24 cellular contexts compared by ENCODE assay signal in genomic region chr13:101467415-101467814, GRCh38. TPM values are rescaled to one million over a fixed set of nuclear protein-coding genes. Genes with fewer than 3 reads are reported as not detected.
DNase-seq lines count a peak whose midpoint lies in the region; ATAC-seq and TF ChIP-seq lines count a peak whose summit lies in the region.
"Had no signal": no experiment of that assay in that cellular context is flagged by ENCODE, and none has a peak within 500 bp of the region (broad histone marks: within the 10 kb centered on the region; RNA-seq: fewer than 3 reads in every experiment).

No MANE protein-coding gene starts in this region.

- H3K4me1 ChIP-seq in ACC112 (ENCODE audit: control insufficient read depth, insufficient read depth, low read length, unreplicated experiment): peaks cover 28% of the 10 kb centered on the region
- no peaks in the 10 kb centered on the region; the same call in 1 of the 2 replicates for H3K4me1 ChIP-seq in Panc1 (ENCODE audit: control insufficient read depth, insufficient read depth, low read length)
- peaks cover 29% of the 10 kb centered on the region for H3K4me1 ChIP-seq in osteoblast (ENCODE audit: insufficient read depth, low read length)
- H3K4me1 ChIP-seq in thoracic aorta (ENCODE audit: control insufficient read depth in 1 of 2, low read depth in 2 of 2): peaks cover 8 to 44% of the 10 kb centered on the region in 2 donors
- H3K4me1 ChIP-seq in right atrium auricular region: no peaks in the 10 kb centered on the region
- H3K4me1 ChIP-seq: BE2C; BLaER1 treated with 17β-estradiol and CSF1 and Interleukin-3, amounts not matched to agents 10 nM and 100 nM; HAP-1 had no signal

- ATAC-seq in Panc1 (no peak), thoracic aorta (ENCODE audit: insufficient number of reproducible peaks, low FRiP score, low read depth) (no peak), HG03378 (IDR thresholded peaks at IDR 0.05; ENCODE audit: unreplicated experiment) (no peak)
- ATAC-seq: GM12878 had no signal

- intact Hi-C loops in Panc1 (cut with micrococcal nuclease; ENCODE audit: unreplicated experiment): no loop called here

- POLR2A ChIA-PET in Panc1 (lab: Charles Lee): interaction anchor here (0.6 kb wide), 1 partner anchor 381 kb away, joined by 5 read pairs; no protein-coding TSS in a partner anchor

- 0 out of 2 replicates have a peak, but pooled peaks cover 4% of the 10 kb centered on the region for H3K36me3 ChIP-seq in ACC112 (ENCODE audit: insufficient read depth, low read length)
- no peaks in the 10 kb centered on the region for H3K36me3 ChIP-seq in Panc1 (ENCODE audit: control insufficient read depth, insufficient read depth, low read length)
- H3K36me3 ChIP-seq in osteoblast (ENCODE audit: insufficient read depth, low read length): no peaks in the 10 kb centered on the region
- H3K36me3 ChIP-seq in thoracic aorta: no peaks in the 10 kb centered on the region
- H3K36me3 ChIP-seq in right atrium auricular region: no peaks in the 10 kb centered on the region
- H3K36me3 ChIP-seq: BE2C; BLaER1 treated with 17β-estradiol and CSF1 and Interleukin-3, amounts not matched to agents 10 nM and 100 nM; HAP-1 had no signal

- H4K20me1 ChIP-seq in osteoblast (ENCODE audit: insufficient read depth, low read length): peaks cover 7% of the 10 kb centered on the region
- H4K20me1 ChIP-seq: BLaER1 treated with 17β-estradiol and CSF1 and Interleukin-3, amounts not matched to agents 10 nM and 100 nM had no signal

- no peaks in the 10 kb centered on the region for H3K9me3 ChIP-seq in Panc1 (ENCODE audit: control insufficient read depth, insufficient read depth, low read depth, low read length)
- H3K9me3 ChIP-seq in osteoblast (ENCODE audit: low read depth, low read length): no peaks in the 10 kb centered on the region
- no peaks in the 10 kb centered on the region for H3K9me3 ChIP-seq in thoracic aorta
- no peaks in the 10 kb centered on the region for H3K9me3 ChIP-seq in right atrium auricular region
- H3K9me3 ChIP-seq: BE2C; BLaER1 treated with 17β-estradiol and CSF1 and Interleukin-3, amounts not matched to agents 10 nM and 100 nM; HAP-1 had no signal

- DNase-seq in Panc1 (ENCODE audit: low read depth, low spot score) (no peak), osteoblast (ENCODE audit: insufficient read length, low spot score, missing footprints) (no peak), thoracic aorta (ENCODE audit: low spot score) (no peak), SKM-1 (lab: John Stamatoyannopoulos, UW; ENCODE audit: unreplicated experiment) (no peak), right atrium auricular region (ENCODE audit: low spot score) (no peak)
- DNase-seq in activated CD4-positive, alpha-beta T cell treated with anti-CD3 and anti-CD28 coated beads, Interleukin-2, amount 50 U/mL, for 48 hours: no peak
- DNase-seq: ACHN; AML-193; BE2C; CD4-positive, alpha-beta T cell; CD8-positive, alpha-beta memory T cell; DMS 273 treated with DMSO at 0.1 percent for 48 hours; DMS79; EL; GDM1; GOT3; HFFc6 had no signal

- H3K79me2 ChIP-seq in ACC112 (ENCODE audit: control insufficient read depth, insufficient read depth, low read length, unreplicated experiment): peaks cover 54% of the 10 kb centered on the region
- H3K79me2 ChIP-seq in osteoblast (ENCODE audit: insufficient read depth, low read length): peaks cover 93% of the 10 kb centered on the region

- H3K27ac ChIP-seq in ACC112 (ENCODE audit: low read depth, low read length): no peak overlapping the region
- H3K27ac ChIP-seq in Panc1 (ENCODE audit: low read length): peak overlapping the region; percentile 73
- no peak overlapping the region for H3K27ac ChIP-seq in osteoblast (ENCODE audit: low read depth, low read length)
- H3K27ac ChIP-seq in thoracic aorta: peak overlapping the region; percentile 54 to 55
- no peak overlapping the region for H3K27ac ChIP-seq in right atrium auricular region
- H3K27ac ChIP-seq: 22Rv1; BLaER1 treated with 17β-estradiol and CSF1 and Interleukin-3, amounts not matched to agents 10 nM and 100 nM had no signal

- in situ Hi-C loops in Panc1 (cut with HindIII; ENCODE audit: low pct_unique_long_range_greater_than_20kb, low sequenced_read_pairs): no loop called here

- BruUV-seq in Panc1 (replicated peaks; lab: Mats Ljungman, UMichigan): no TSS peak

- peak overlapping the region; percentile 41 for H3K4me2 ChIP-seq in osteoblast (ENCODE audit: insufficient read depth, low read length)
- H3K4me2 ChIP-seq: BLaER1 treated with 17β-estradiol and CSF1 and Interleukin-3, amounts not matched to agents 10 nM and 100 nM had no signal

- peak overlapping the region; percentile 11; the same call in 1 of the 2 replicates for H3K4me3 ChIP-seq in ACC112 (ENCODE audit: low read depth, low read length)
- peak overlapping the region in 1 of 2 experiments; percentile 27; a peak in 2 of 4 replicates for H3K4me3 ChIP-seq in Panc1 (ENCODE audit: low read depth in 2 of 2, low read length in 2 of 2)
- H3K4me3 ChIP-seq in osteoblast (ENCODE audit: insufficient read depth, low read length): no peak overlapping the region
- H3K4me3 ChIP-seq in thoracic aorta: peak overlapping the region; percentile 54
- no peak overlapping the region for H3K4me3 ChIP-seq in right atrium auricular region
- H3K4me3 ChIP-seq: BLaER1 treated with 17β-estradiol and CSF1 and Interleukin-3, amounts not matched to agents 10 nM and 100 nM; GM12878; HAP-1 had no signal

- TF ChIP-seq CTCF in Panc1 (IDR thresholded peaks at IDR 0.05) (no peak), osteoblast (IDR thresholded peaks at IDR 0.05; ENCODE audit: extremely low read depth, low read depth, low read length) (no peak), thoracic aorta (IDR thresholded peaks at IDR 0.05) (no peak), right atrium auricular region (IDR thresholded peaks at IDR 0.05) (no peak)

- CTCF ChIA-PET in Panc1 (lab: Charles Lee): no interaction called here

- H2AFZ ChIP-seq in ACC112 (ENCODE audit: low read length, unreplicated experiment) (no peak overlapping the region), osteoblast (ENCODE audit: low read length) (no peak overlapping the region)

- H3K27me3 ChIP-seq in ACC112 (ENCODE audit: insufficient read depth, low read length) (no peaks in the 10 kb centered on the region), Panc1 (ENCODE audit: control insufficient read depth, insufficient read depth, low read length) (no peaks in the 10 kb centered on the region), osteoblast (ENCODE audit: insufficient read depth, low read length) (no peaks in the 10 kb centered on the region), thoracic aorta (replicated peaks; ENCODE audit: insufficient read depth) (no peaks in the 10 kb centered on the region), right atrium auricular region (no peaks in the 10 kb centered on the region)
- H3K27me3 ChIP-seq: BE2C; BLaER1 treated with 17β-estradiol and CSF1 and Interleukin-3, amounts not matched to agents 10 nM and 100 nM had no signal

RNA-seq across cellular contexts. Expression of gene ITGBL1, which starts 14.9 kb away (rescaled TPM):
- total RNA-seq in Panc1 (2021; ENCODE audit: unreplicated experiment): 14.3 TPM
- 10.1 TPM for polyA plus RNA-seq in Panc1 (2012; ENCODE audit: insufficient read length)
- total RNA-seq in osteoblast: 360 and 398 TPM in 2 replicates
- 100 to 1,000 TPM; 179 to 224 TPM for total RNA-seq in thoracic aorta
- 1 to 10 TPM; 2.4 to 5.4 TPM for total RNA-seq in right atrium auricular region
- total RNA-seq: CD4-positive, alpha-beta T cell; CD8-positive, alpha-beta memory T cell had no signal
- polyA plus RNA-seq: CD14-positive monocyte; CD8-positive, alpha-beta memory T cell had no signal

RNA-seq across cellular contexts. Expression of gene NALCN, which starts 51.1 kb away (rescaled TPM):
- total RNA-seq in Panc1 (2021; ENCODE audit: unreplicated experiment) (10.9 TPM), osteoblast (10.6 and 11.2 TPM in 2 replicates), thoracic aorta (10 to 100 TPM; 26.9 to 28.6 TPM), right atrium auricular region (10 to 100 TPM in 1 of 2 donors, 1 to 10 TPM in 1; 6.2 to 21.1 TPM)
- polyA plus RNA-seq in Panc1 (2012; ENCODE audit: insufficient read length): 5.4 TPM
- total RNA-seq: CD4-positive, alpha-beta T cell; CD8-positive, alpha-beta memory T cell; GM12878 had no signal
- polyA plus RNA-seq: CD14-positive monocyte; CD8-positive, alpha-beta memory T cell had no signal

Comparison
In these comparisons a context has a peak if more than half of its experiments do, and no peak if none do; other contexts are left out.
1. H3K27ac ChIP-seq: peak in Panc1 (single experiment) and thoracic aorta (2 of 2); none in ACC112 (single experiment), osteoblast (single experiment) and right atrium auricular region (0 of 2).
2. H3K4me3 ChIP-seq: peak in ACC112 (single experiment) and thoracic aorta (single experiment); none in osteoblast (single experiment) and right atrium auricular region (0 of 2).
3. RNA of gene ITGBL1, which starts 14.9 kb away (total RNA-seq): 360 to 398 TPM in osteoblast and 179 to 224 TPM in thoracic aorta; 14.3 TPM in Panc1 (single experiment) and 2.4 to 5.4 TPM in right atrium auricular region; every median in the first group is over 10 times any median in the second.